15 cellular contexts compared by ENCODE assay signal in the genomic region with DNA sequence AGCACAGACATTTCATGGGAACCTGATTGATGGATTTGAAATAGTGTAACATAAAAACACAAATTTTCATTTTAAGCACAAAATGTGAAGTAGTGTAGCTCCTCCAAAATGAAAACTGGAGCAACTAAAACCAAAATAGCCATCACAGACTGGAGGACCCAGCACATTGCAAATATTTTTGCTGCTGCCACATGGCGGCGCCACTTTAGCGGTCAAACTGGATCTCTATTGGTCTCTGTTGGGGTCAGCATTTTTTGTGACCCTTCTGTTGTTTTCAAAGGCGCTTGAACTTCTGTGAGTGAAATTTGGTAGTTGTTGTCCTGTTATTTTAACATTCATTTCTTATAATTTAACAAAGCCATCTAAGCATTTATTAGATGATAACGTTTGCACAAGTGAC.
DNase-seq lines count a peak whose midpoint lies in the region; ATAC-seq, FAIRE-seq and TF ChIP-seq lines count a peak whose summit lies in the region.
"Had no signal": no experiment of that assay in that cellular context is flagged by ENCODE, and none has a peak within 500 bp of the region (broad histone marks: within the 10 kb centered on the region; RNA-seq: fewer than 3 reads in every experiment).

No MANE protein-coding gene starts in this region.

- DNase-seq in D721Med (ENCODE audit: insufficient read length, low spot score) (no peak), GM20000 (ENCODE audit: low spot score) (no peak), RWPE2 (ENCODE audit: low spot score) (no peak), iPS-NIHi7 (ENCODE audit: extremely low spot score) (peak; percentile 69), UCSD-AML1 (lab: John Stamatoyannopoulos, UW; ENCODE audit: unreplicated experiment) (no peak)
- DNase-seq in activated CD8-positive, alpha-beta memory T cell treated with anti-CD3 and anti-CD28 coated beads, Interleukin-2, amount 50 U/mL, for 48 hours = no peak
- no peak for DNase-seq in stimulated activated naive B cell treated with anti-CD40 and anti-IgM and Interleukin-4, amounts not matched to agents 10 μg/mL and 1 μg/mL and 100 μg/mL, for 72 hours
- DNase-seq: activated CD4-positive, alpha-beta T cell treated with anti-CD3 and anti-CD28 coated beads, Interleukin-2, amount 50 U/mL, for 1 hour; activated naive CD4-positive, alpha-beta T cell treated with anti-CD3 and anti-CD28 coated beads, Interleukin-2, amount 10 ng/mL, durations not matched to agents 7 days and 5 days; dermis blood vessel endothelial cell; Kasumi-1; NCI-H345 had no signal

- H3K9me3 ChIP-seq in RWPE2 (ENCODE audit: severe bottlenecking) = no peaks in the 10 kb centered on the region
- H3K9me3 ChIP-seq: prostate gland had no signal

- H3K4me3 ChIP-seq in RWPE2 (ENCODE audit: severe bottlenecking) = no peak overlapping the region
- H3K4me3 ChIP-seq: prostate gland, tibial nerve had no signal

- no peaks in the 10 kb centered on the region for H3K27me3 Mint-ChIP-seq in stimulated activated naive B cell treated with anti-CD40 and anti-IgM and Interleukin-4, amounts not matched to agents 10 μg/mL and 1 μg/mL and 100 μg/mL, for 72 hours
- H3K27me3 Mint-ChIP-seq: activated naive CD4-positive, alpha-beta T cell treated with anti-CD3 and anti-CD28 coated beads, Interleukin-2, amount 10 ng/mL, durations not matched to agents 7 days and 5 days had no signal

- H3K36me3 Mint-ChIP-seq in stimulated activated naive B cell treated with anti-CD40 and anti-IgM and Interleukin-4, amounts not matched to agents 10 μg/mL and 1 μg/mL and 100 μg/mL, for 72 hours = no peaks in the 10 kb centered on the region
- H3K36me3 Mint-ChIP-seq: activated naive CD4-positive, alpha-beta T cell treated with anti-CD3 and anti-CD28 coated beads, Interleukin-2, amount 10 ng/mL, durations not matched to agents 7 days and 5 days had no signal

- H3K27ac Mint-ChIP-seq in stimulated activated naive B cell treated with anti-CD40 and anti-IgM and Interleukin-4, amounts not matched to agents 10 μg/mL and 1 μg/mL and 100 μg/mL, for 72 hours = no peak overlapping the region
- H3K27ac Mint-ChIP-seq: activated naive CD4-positive, alpha-beta T cell treated with anti-CD3 and anti-CD28 coated beads, Interleukin-2, amount 10 ng/mL, durations not matched to agents 7 days and 5 days had no signal

- H3K4me3 Mint-ChIP-seq in stimulated activated naive B cell treated with anti-CD40 and anti-IgM and Interleukin-4, amounts not matched to agents 10 μg/mL and 1 μg/mL and 100 μg/mL, for 72 hours = no peak overlapping the region
- H3K4me3 Mint-ChIP-seq: activated naive CD4-positive, alpha-beta T cell treated with anti-CD3 and anti-CD28 coated beads, Interleukin-2, amount 10 ng/mL, durations not matched to agents 7 days and 5 days had no signal

- H3K4me1 Mint-ChIP-seq in stimulated activated naive B cell treated with anti-CD40 and anti-IgM and Interleukin-4, amounts not matched to agents 10 μg/mL and 1 μg/mL and 100 μg/mL, for 72 hours = no peaks in the 10 kb centered on the region
- H3K4me1 Mint-ChIP-seq: activated naive CD4-positive, alpha-beta T cell treated with anti-CD3 and anti-CD28 coated beads, Interleukin-2, amount 10 ng/mL, durations not matched to agents 7 days and 5 days had no signal

- TF ChIP-seq CTCF in D721Med (IDR thresholded peaks at IDR 0.05; ENCODE audit: insufficient read depth, missing control alignments) (peak; percentile 46), GM20000 (IDR thresholded peaks at IDR 0.05; ENCODE audit: extremely low read depth, missing control alignments) (peak; percentile 36), RWPE2 (IDR thresholded peaks at IDR 0.05; ENCODE audit: poor library complexity, severe bottlenecking) (peak; percentile 29)

- no peaks in the 10 kb centered on the region for H3K4me1 ChIP-seq in RWPE2 (ENCODE audit: insufficient read depth, poor library complexity, severe bottlenecking)
- H3K4me1 ChIP-seq: prostate gland, tibial nerve had no signal

- H3K9me3 Mint-ChIP-seq in stimulated activated naive B cell treated with anti-CD40 and anti-IgM and Interleukin-4, amounts not matched to agents 10 μg/mL and 1 μg/mL and 100 μg/mL, for 72 hours = peaks cover 10 to 11% of the 10 kb centered on the region in 2 donors
- H3K9me3 Mint-ChIP-seq: activated naive CD4-positive, alpha-beta T cell treated with anti-CD3 and anti-CD28 coated beads, Interleukin-2, amount 10 ng/mL, durations not matched to agents 7 days and 5 days had no signal

- H3K36me3 ChIP-seq in RWPE2 (ENCODE audit: low read depth) = no peaks in the 10 kb centered on the region
- H3K36me3 ChIP-seq: prostate gland, tibial nerve had no signal

- H3K27ac ChIP-seq in RWPE2 (ENCODE audit: poor library complexity, severe bottlenecking) = no peak overlapping the region
- H3K27ac ChIP-seq: prostate gland, tibial nerve had no signal

- no peak for FAIRE-seq in D721Med (lab: Jason Lieb, UNC)

- no peak for ATAC-seq in RWPE2 (ENCODE audit: low read depth)
- no peak for ATAC-seq in HG02884 (IDR thresholded peaks at IDR 0.05; ENCODE audit: unreplicated experiment)
- ATAC-seq in stimulated activated naive B cell treated with anti-CD40 and anti-IgM and Interleukin-4, amounts not matched to agents 10 μg/mL and 1 μg/mL and 100 μg/mL, for 72 hours (replicated peaks) = no peak

- no peaks in the 10 kb centered on the region for H3K27me3 ChIP-seq in RWPE2 (ENCODE audit: insufficient read depth, poor library complexity, severe bottlenecking)
- H3K27me3 ChIP-seq: tibial nerve had no signal
